In the genomic region with DNA sequence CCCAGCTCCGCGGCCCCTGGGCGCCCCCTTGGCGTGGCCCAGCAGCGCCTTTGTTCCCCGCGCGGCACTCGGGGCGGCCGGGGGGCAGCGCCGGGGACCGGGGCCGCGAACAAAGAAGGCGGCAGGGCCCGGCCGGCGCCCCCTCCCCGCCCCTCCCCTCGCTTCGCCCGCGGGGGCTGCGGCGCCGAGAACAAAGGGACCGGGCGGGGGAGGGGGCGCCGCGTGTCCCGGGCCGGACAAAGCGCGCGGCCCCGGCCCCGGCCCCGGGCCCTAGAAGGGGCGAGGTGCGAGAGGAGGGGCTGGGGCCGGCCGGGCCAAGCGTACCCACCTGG, we compare ENCODE assay signal across 8 cellular contexts. TPM values are rescaled to one million over a fixed set of nuclear protein-coding genes. Genes with fewer than 3 reads are reported as not detected.
DNase-seq lines count a peak whose midpoint lies in the region; ATAC-seq and TF ChIP-seq lines count a peak whose summit lies in the region.

No MANE protein-coding gene starts in this region.

- no peak overlapping the region for H3K27ac Mint-ChIP-seq in activated naive CD8-positive, alpha-beta T cell treated with anti-CD3 and anti-CD28 coated beads, Interleukin-2, amount 10 ng/mL, durations not matched to agents 7 days and 5 days
- no peak overlapping the region for H3K27ac Mint-ChIP-seq in activated naive CD8-positive, alpha-beta T cell treated with anti-CD3 and anti-CD28 coated beads for 36 hours
- H3K27ac Mint-ChIP-seq in T-helper 17 cell (no peak overlapping the region), type B pancreatic cell (no peak overlapping the region)

- H3K36me3 ChIP-seq in tibial nerve: peaks cover 0 to 28% (median 4%) of the 10 kb centered on the region in 3 donors

- WGBS in tibial nerve, 2 donors: 0 to 3% methylated on average over 5 to 6 of the region's 46 CpGs

- no peaks in the 10 kb centered on the region for H3K9me3 ChIP-seq in T-helper 17 cell (ENCODE audit: control insufficient read depth, low read length, poor library complexity, severe bottlenecking)
- no peaks in the 10 kb centered on the region for H3K9me3 ChIP-seq in tibial nerve

- POLR2A ChIA-PET in activated naive CD8-positive, alpha-beta T cell treated with anti-CD3 and anti-CD28 coated beads, Interleukin-2, amount 10 ng/mL, durations not matched to agents 7 days and 5 days (lab: Charles Lee): interaction anchor here (0.8 to 3.8 kb wide), 29 partner anchors 10 to 547 kb away, joined by 3 to 33 read pairs (median 8); partner anchors contain the start of genes BSDC1, CCDC28B, FAM229A and HDAC1

- DNase-seq in activated naive CD8-positive, alpha-beta T cell treated with anti-CD3 and anti-CD28 coated beads, Interleukin-2, amount 10 ng/mL, durations not matched to agents 7 days and 5 days: no peak
- no peak for DNase-seq in activated naive CD8-positive, alpha-beta T cell treated with anti-CD3 and anti-CD28 coated beads for 36 hours
- DNase-seq in T-helper 17 cell: no peak
- no peak for DNase-seq in tibial nerve (ENCODE audit: low spot score in 2 of 2)
- DNase-seq in KG1 (lab: John Stamatoyannopoulos, UW): no peak
- no peak for DNase-seq in activated gamma-delta T cell treated with Interleukin-2 at 50 U/mL for 16 hours
- DNase-seq in type B pancreatic cell (ENCODE audit: extremely low spot score, unreplicated experiment): no peak

- peaks cover 14% of the 10 kb centered on the region for H3K36me3 Mint-ChIP-seq in activated naive CD8-positive, alpha-beta T cell treated with anti-CD3 and anti-CD28 coated beads, Interleukin-2, amount 10 ng/mL, durations not matched to agents 7 days and 5 days
- H3K36me3 Mint-ChIP-seq in activated naive CD8-positive, alpha-beta T cell treated with anti-CD3 and anti-CD28 coated beads for 36 hours: peaks cover 12% of the 10 kb centered on the region
- H3K36me3 Mint-ChIP-seq in T-helper 17 cell (ENCODE audit: low read depth): peaks cover 2% of the 10 kb centered on the region
- peaks cover 30% of the 10 kb centered on the region for H3K36me3 Mint-ChIP-seq in type B pancreatic cell

- peak overlapping the region; percentile 61 to 84 (median 73) for H3K4me3 ChIP-seq in tibial nerve

- no peak for ATAC-seq in activated naive CD8-positive, alpha-beta T cell treated with anti-CD3 and anti-CD28 coated beads, Interleukin-2, amount 10 ng/mL, durations not matched to agents 7 days and 5 days (ENCODE audit: low read depth)
- ATAC-seq in T-helper 17 cell: peak; percentile 11

- peak overlapping the region; percentile 98 for H3K27ac ChIP-seq in layer of hippocampus (ENCODE audit: low read depth, low read length)
- H3K27ac ChIP-seq in tibial nerve: peak overlapping the region; percentile 25 to 91 (median 86)

- no peak for TF ChIP-seq POLR2A in tibial nerve (IDR thresholded peaks at IDR 0.05)

- H3K4me1 Mint-ChIP-seq in activated naive CD8-positive, alpha-beta T cell treated with anti-CD3 and anti-CD28 coated beads, Interleukin-2, amount 10 ng/mL, durations not matched to agents 7 days and 5 days: peaks cover 24% of the 10 kb centered on the region
- peaks cover 34% of the 10 kb centered on the region for H3K4me1 Mint-ChIP-seq in activated naive CD8-positive, alpha-beta T cell treated with anti-CD3 and anti-CD28 coated beads for 36 hours
- H3K4me1 Mint-ChIP-seq in T-helper 17 cell: peaks cover 42% of the 10 kb centered on the region
- peaks cover 44% of the 10 kb centered on the region for H3K4me1 Mint-ChIP-seq in type B pancreatic cell (ENCODE audit: unreplicated experiment)

- H3K27me3 Mint-ChIP-seq in activated naive CD8-positive, alpha-beta T cell treated with anti-CD3 and anti-CD28 coated beads, Interleukin-2, amount 10 ng/mL, durations not matched to agents 7 days and 5 days: peaks cover 7% of the 10 kb centered on the region
- no peaks in the 10 kb centered on the region for H3K27me3 Mint-ChIP-seq in activated naive CD8-positive, alpha-beta T cell treated with anti-CD3 and anti-CD28 coated beads for 36 hours
- H3K27me3 Mint-ChIP-seq in T-helper 17 cell (no peaks in the 10 kb centered on the region), type B pancreatic cell (no peaks in the 10 kb centered on the region)

- no peaks in the 10 kb centered on the region for H3K9me3 Mint-ChIP-seq in activated naive CD8-positive, alpha-beta T cell treated with anti-CD3 and anti-CD28 coated beads, Interleukin-2, amount 10 ng/mL, durations not matched to agents 7 days and 5 days
- no peaks in the 10 kb centered on the region for H3K9me3 Mint-ChIP-seq in activated naive CD8-positive, alpha-beta T cell treated with anti-CD3 and anti-CD28 coated beads for 36 hours
- H3K9me3 Mint-ChIP-seq in type B pancreatic cell: no peaks in the 10 kb centered on the region

- H3K4me1 ChIP-seq in tibial nerve: peaks cover 0 to 44% (median 33%) of the 10 kb centered on the region in 4 donors

- TF ChIP-seq EP300 in tibial nerve (IDR thresholded peaks at IDR 0.05): no peak

- TF ChIP-seq CTCF in tibial nerve (IDR thresholded peaks at IDR 0.05): no peak
- TF ChIP-seq CTCF in type B pancreatic cell (conservative IDR thresholded peaks at IDR 0.05): no peak

- H3K27me3 ChIP-seq in layer of hippocampus (ENCODE audit: control insufficient read depth, insufficient read depth, low read length): no peaks in the 10 kb centered on the region
- H3K27me3 ChIP-seq in tibial nerve: no peaks in the 10 kb centered on the region

- H3K4me3 Mint-ChIP-seq in activated naive CD8-positive, alpha-beta T cell treated with anti-CD3 and anti-CD28 coated beads, Interleukin-2, amount 10 ng/mL, durations not matched to agents 7 days and 5 days: peak overlapping the region; percentile 29
- H3K4me3 Mint-ChIP-seq in activated naive CD8-positive, alpha-beta T cell treated with anti-CD3 and anti-CD28 coated beads for 36 hours: no peak overlapping the region
- H3K4me3 Mint-ChIP-seq in T-helper 17 cell (peak overlapping the region; percentile 85), type B pancreatic cell (no peak overlapping the region)

RNA-seq across cellular contexts. Expression of gene MARCKSL1, which starts 0.4 kb away (rescaled TPM):
- 10 to 100 TPM; 21.7 to 22.0 TPM for total RNA-seq in activated naive CD8-positive, alpha-beta T cell treated with anti-CD3 and anti-CD28 coated beads, Interleukin-2, amount 10 ng/mL, durations not matched to agents 7 days and 5 days
- 10 to 100 TPM; 26.4 to 26.7 TPM for total RNA-seq in activated naive CD8-positive, alpha-beta T cell treated with anti-CD3 and anti-CD28 coated beads for 36 hours
- total RNA-seq in T-helper 17 cell: 10 to 100 TPM; 18.4 to 24.4 TPM
- 10 to 100 TPM; 42.4 to 61.2 (median 45.0) TPM for total RNA-seq in tibial nerve
- total RNA-seq in type B pancreatic cell (ENCODE audit: low replicate concordance): 247 and 465 TPM in 2 replicates

RNA-seq across cellular contexts. Expression of gene FAM229A, which starts 26.7 kb away (rescaled TPM):
- 10 to 100 TPM; 17.4 to 17.6 TPM for total RNA-seq in activated naive CD8-positive, alpha-beta T cell treated with anti-CD3 and anti-CD28 coated beads, Interleukin-2, amount 10 ng/mL, durations not matched to agents 7 days and 5 days
- 1 to 10 TPM; 2.8 to 3.6 TPM for total RNA-seq in activated naive CD8-positive, alpha-beta T cell treated with anti-CD3 and anti-CD28 coated beads for 36 hours
- 10 to 100 TPM; 30.1 to 32.9 TPM for total RNA-seq in T-helper 17 cell
- total RNA-seq in tibial nerve: 10 to 100 TPM in 3 of 4 donors, 1 to 10 TPM in 1; 9.4 to 23.5 (median 16.3) TPM
- total RNA-seq in type B pancreatic cell (ENCODE audit: low replicate concordance): 4.7 and 8.7 TPM in 2 replicates

RNA-seq across cellular contexts. Expression of gene TSSK3, which starts 26.8 kb away (rescaled TPM):
- total RNA-seq in activated naive CD8-positive, alpha-beta T cell treated with anti-CD3 and anti-CD28 coated beads, Interleukin-2, amount 10 ng/mL, durations not matched to agents 7 days and 5 days: 1 to 10 TPM in 1 of 2 experiments, under 1 TPM in 1; 0.51 to 1.6 TPM
- total RNA-seq in activated naive CD8-positive, alpha-beta T cell treated with anti-CD3 and anti-CD28 coated beads for 36 hours: under 1 TPM; 0.48 to 0.60 TPM
- total RNA-seq in T-helper 17 cell (1 to 10 TPM in 1 of 2 donors, not detected in 1; 1.2 TPM), tibial nerve (1 to 10 TPM in 3 of 4 donors, under 1 TPM in 1; 0.44 to 1.5 (median 1.2) TPM), type B pancreatic cell (ENCODE audit: low replicate concordance) (2.1 and 3.8 TPM in 2 replicates)

RNA-seq across cellular contexts. Expression of gene HDAC1, which starts 43.7 kb away (rescaled TPM):
- total RNA-seq in activated naive CD8-positive, alpha-beta T cell treated with anti-CD3 and anti-CD28 coated beads, Interleukin-2, amount 10 ng/mL, durations not matched to agents 7 days and 5 days: 100 to 1,000 TPM; 195 to 197 TPM
- total RNA-seq in activated naive CD8-positive, alpha-beta T cell treated with anti-CD3 and anti-CD28 coated beads for 36 hours: 100 to 1,000 TPM; 142 to 149 TPM
- total RNA-seq in T-helper 17 cell (10 to 100 TPM; 81.6 to 86.2 TPM), tibial nerve (10 to 100 TPM; 40.4 to 51.6 (median 47.1) TPM), type B pancreatic cell (ENCODE audit: low replicate concordance) (108 and 114 TPM in 2 replicates)

RNA-seq across cellular contexts. Expression of gene BSDC1, which starts 58.7 kb away (rescaled TPM):
- 10 to 100 TPM; 58.0 to 63.2 TPM for total RNA-seq in activated naive CD8-positive, alpha-beta T cell treated with anti-CD3 and anti-CD28 coated beads, Interleukin-2, amount 10 ng/mL, durations not matched to agents 7 days and 5 days
- total RNA-seq in activated naive CD8-positive, alpha-beta T cell treated with anti-CD3 and anti-CD28 coated beads for 36 hours: 10 to 100 TPM; 26.5 to 31.2 TPM
- total RNA-seq in T-helper 17 cell: 100 to 1,000 TPM; 177 to 181 TPM
- 10 to 100 TPM; 60.6 to 88.7 (median 83.8) TPM for total RNA-seq in tibial nerve
- total RNA-seq in type B pancreatic cell (ENCODE audit: low replicate concordance): 66.5 and 71.3 TPM in 2 replicates

Comparison
In these comparisons a context has a peak if more than half of its experiments do, and no peak if none do; other contexts are left out.
1. H3K4me3 Mint-ChIP-seq: peak in activated naive CD8-positive, alpha-beta T cell treated with anti-CD3 and anti-CD28 coated beads, Interleukin-2, amount 10 ng/mL, durations not matched to agents 7 days and 5 days (single experiment) and T-helper 17 cell (single experiment); none in activated naive CD8-positive, alpha-beta T cell treated with anti-CD3 and anti-CD28 coated beads for 36 hours (single experiment) and type B pancreatic cell (single experiment).